17 cellular contexts compared by ENCODE assay signal in the genomic region with DNA sequence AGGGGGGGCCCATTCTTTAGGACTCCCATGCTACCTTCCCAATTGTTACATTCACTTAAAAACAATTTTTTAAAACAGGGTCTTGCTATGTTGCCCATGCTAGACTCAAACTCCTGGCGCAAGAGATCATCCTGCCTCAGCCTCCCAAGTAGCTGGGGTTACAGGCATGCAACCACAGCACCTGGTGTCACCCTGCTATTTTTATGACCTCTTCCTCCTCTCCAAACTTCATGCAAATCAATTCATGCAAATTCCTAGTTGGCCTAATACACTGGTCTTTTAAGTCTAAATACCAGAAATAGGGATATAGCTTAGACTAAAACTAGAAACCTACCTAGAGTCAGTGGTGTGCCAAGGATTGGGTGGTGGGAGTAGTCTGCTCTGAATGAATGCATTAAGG. TPM values are rescaled to one million over a fixed set of nuclear protein-coding genes. Genes with fewer than 3 reads are reported as not detected.
DNase-seq lines count a peak whose midpoint lies in the region; ATAC-seq and TF ChIP-seq lines count a peak whose summit lies in the region.
"Had no signal": no experiment of that assay in that cellular context is flagged by ENCODE, and none has a peak within 500 bp of the region (broad histone marks: within the 10 kb centered on the region; RNA-seq: fewer than 3 reads in every experiment).

No MANE protein-coding gene starts in this region.

- peak; percentile 67 for ATAC-seq in GM19328 (IDR thresholded peaks at IDR 0.05; ENCODE audit: unreplicated experiment)
- peak; percentile 54 for ATAC-seq in HG02588 (IDR thresholded peaks at IDR 0.05; ENCODE audit: unreplicated experiment)
- ATAC-seq in HG03575 (IDR thresholded peaks at IDR 0.05; ENCODE audit: extremely low read depth, insufficient number of reproducible peaks, low FRiP score, unreplicated experiment): peak; percentile 61
- no peak for ATAC-seq in esophagus mucosa
- ATAC-seq: left lobe of liver, T-cell had no signal

- H3K27ac ChIP-seq in CD4-positive, alpha-beta memory T cell (ENCODE audit: low read depth, low read length): no peak overlapping the region
- H3K27ac ChIP-seq: transverse colon had no signal

- no peak for TF ChIP-seq CTCF in GM06990 (IDR thresholded peaks at IDR 0.05; ENCODE audit: insufficient read depth, low read length, poor library complexity, severe bottlenecking)

- no peaks in the 10 kb centered on the region for H3K9me3 ChIP-seq in CD4-positive, alpha-beta memory T cell (ENCODE audit: control insufficient read depth in 1 of 2, low read length in 2 of 2)
- H3K9me3 ChIP-seq: transverse colon had no signal

- H3K27me3 ChIP-seq in GM06990 (replicated peaks; ENCODE audit: control insufficient read depth, insufficient read depth, low read length): no peaks in the 10 kb centered on the region
- H3K27me3 ChIP-seq in CD4-positive, alpha-beta memory T cell (ENCODE audit: insufficient read depth, low read length): no peaks in the 10 kb centered on the region
- H3K27me3 ChIP-seq: transverse colon had no signal

- H3K4me1 Mint-ChIP-seq in CD4-positive, alpha-beta memory T cell: no peaks in the 10 kb centered on the region

- peaks cover 0 to 3% (median 0%) of the 10 kb centered on the region in 8 donors for H3K9me3 Mint-ChIP-seq in CD4-positive, alpha-beta memory T cell
- H3K9me3 Mint-ChIP-seq: endodermal cell, T-cell had no signal

- H3K27ac Mint-ChIP-seq in CD4-positive, alpha-beta memory T cell: no peak overlapping the region
- H3K27ac Mint-ChIP-seq: endodermal cell, T-cell had no signal

- no peak overlapping the region for H3K4me3 ChIP-seq in GM06990 (replicated peaks; ENCODE audit: low read depth, low read length)
- H3K4me3 ChIP-seq in CD4-positive, alpha-beta memory T cell (ENCODE audit: low read length in 2 of 2): no peak overlapping the region
- H3K4me3 ChIP-seq: smooth muscle cell, transverse colon had no signal

- DNase-seq in GM06990 (ENCODE audit: extremely low read depth, insufficient read length) (peak; percentile 42), ureter (ENCODE audit: low spot score) (no peak), RKO (ENCODE audit: low spot score) (no peak)
- DNase-seq in CD4-positive, alpha-beta memory T cell: no peak
- DNase-seq: activated CD4-positive, alpha-beta T cell treated with anti-CD3 and anti-CD28 coated beads for 4 hours; activated effector memory CD4-positive, alpha-beta T cell treated with Interleukin-2 at 50 U/mL for 16 hours; endodermal cell; IMR-90; NCI-H1930; T-cell; transverse colon had no signal

- CTCF ChIA-PET in CD4-positive, alpha-beta memory T cell (lab: Charles Lee; ENCODE audit: partially characterized antibody): no interaction called here

- peaks cover 0 to 4% of the 10 kb centered on the region in 2 donors for H3K27me3 Mint-ChIP-seq in CD4-positive, alpha-beta memory T cell

- no peaks in the 10 kb centered on the region for H3K36me3 Mint-ChIP-seq in CD4-positive, alpha-beta memory T cell
- H3K36me3 Mint-ChIP-seq: T-cell had no signal

- no peaks in the 10 kb centered on the region for H3K36me3 ChIP-seq in GM06990 (ENCODE audit: control insufficient read depth, insufficient read depth, low read length)
- no peaks in the 10 kb centered on the region for H3K36me3 ChIP-seq in CD4-positive, alpha-beta memory T cell (ENCODE audit: insufficient read depth, low read length)
- H3K36me3 ChIP-seq: transverse colon had no signal

- intact Hi-C loops in CD4-positive, alpha-beta memory T cell (cut with micrococcal nuclease): no loop called here

- no peak overlapping the region for H3K4me3 Mint-ChIP-seq in CD4-positive, alpha-beta memory T cell
- H3K4me3 Mint-ChIP-seq: endodermal cell, T-cell had no signal

- H3K4me1 ChIP-seq in CD4-positive, alpha-beta memory T cell (ENCODE audit: insufficient read depth, low read length): no peaks in the 10 kb centered on the region
- H3K4me1 ChIP-seq: transverse colon had no signal

- POLR2A ChIA-PET in CD4-positive, alpha-beta memory T cell (lab: Charles Lee; ENCODE audit: partially characterized antibody): no interaction called here

RNA-seq across cellular contexts. Expression of a gene that starts 30.1 kb away (rescaled TPM):
- 11.0 TPM for total RNA-seq in ureter
- total RNA-seq in esophagus mucosa: 6.9 TPM
- 1 to 10 TPM; 7.7 to 9.2 TPM for total RNA-seq in CD4-positive, alpha-beta memory T cell
- polyA plus RNA-seq in CD4-positive, alpha-beta memory T cell: 10 to 100 TPM; 12.9 to 14.8 TPM

RNA-seq across cellular contexts. Expression of a gene that starts 40.1 kb away (rescaled TPM):
- 80.6 TPM for total RNA-seq in ureter
- total RNA-seq in esophagus mucosa: 47.5 TPM
- total RNA-seq in CD4-positive, alpha-beta memory T cell: 10 to 100 TPM; 50.0 to 57.7 TPM
- polyA plus RNA-seq in CD4-positive, alpha-beta memory T cell: 10 to 100 TPM; 36.0 to 60.2 TPM
